In the genomic region with DNA sequence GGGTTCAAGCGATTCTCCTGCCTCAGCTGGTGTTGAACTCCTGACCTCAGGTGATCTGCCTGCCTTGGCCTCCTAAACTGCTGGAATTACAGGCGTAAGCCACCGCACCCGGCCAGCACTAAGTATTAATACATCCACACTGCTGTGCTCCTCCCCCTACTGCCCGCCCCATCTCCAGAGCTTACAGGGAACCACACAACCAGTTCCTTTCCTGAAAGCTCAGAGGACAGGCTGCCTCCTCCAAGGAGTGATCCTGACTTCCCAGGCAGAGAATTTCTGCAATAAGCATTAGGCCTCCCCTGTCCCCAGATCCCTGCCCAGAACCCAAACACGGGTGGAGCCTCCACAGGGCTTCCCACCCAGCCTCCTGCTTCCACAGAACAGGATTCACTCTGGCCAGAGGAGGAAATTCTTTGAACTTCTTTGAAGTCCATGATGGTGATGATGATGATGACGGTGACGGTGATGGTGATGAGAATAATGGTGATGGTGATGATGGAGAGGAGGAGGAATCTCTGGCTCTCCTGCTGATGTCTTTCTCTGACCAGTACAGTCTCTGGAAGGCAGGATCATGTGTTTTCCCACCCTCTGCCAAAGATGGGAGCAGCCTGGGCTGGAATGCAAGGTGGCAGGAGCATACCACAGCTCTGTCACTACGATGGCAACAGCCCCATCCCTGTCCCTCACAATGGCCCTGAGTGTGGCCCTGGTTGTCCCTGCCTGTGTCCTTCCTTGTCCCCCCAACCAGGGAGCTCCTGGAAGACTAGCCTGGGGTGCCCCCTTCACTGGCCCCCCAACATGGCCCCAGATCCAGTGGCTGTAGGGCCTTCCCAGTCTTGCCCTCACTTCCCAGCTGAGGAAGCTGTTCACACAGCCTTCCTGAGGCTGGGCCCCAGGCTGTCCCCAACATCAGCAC, we compare ENCODE assay signal across 19 cellular contexts. TPM values are rescaled to one million over a fixed set of nuclear protein-coding genes. Genes with fewer than 3 reads are reported as not detected.
A peak's percentile ranks its signal among the peaks of the same experiment; 100 is the strongest.
DNase-seq lines count a peak whose midpoint lies in the region; ATAC-seq and TF ChIP-seq lines count a peak whose summit lies in the region.
"Had no signal": no experiment of that assay in that cellular context is flagged by ENCODE, and none has a peak within 500 bp of the region (broad histone marks: within the 10 kb centered on the region; RNA-seq: fewer than 3 reads in every experiment).

No MANE protein-coding gene starts in this region.

- peaks cover 3 to 27% of the 10 kb centered on the region in 2 experiments for H3K36me3 ChIP-seq in mesenchymal stem cell (ENCODE audit: control insufficient read depth in 1 of 2, insufficient read depth in 2 of 2, low read depth in 1 of 2, low read length in 2 of 2)
- no peaks in the 10 kb centered on the region for H3K36me3 ChIP-seq in thyroid gland
- H3K36me3 ChIP-seq in prostate gland: no peaks in the 10 kb centered on the region
- H3K36me3 ChIP-seq: ovary had no signal

- no peak for ATAC-seq in stimulated activated naive B cell treated with anti-CD40 and anti-IgM and Interleukin-4, amounts not matched to agents 10 μg/mL and 1 μg/mL and 100 μg/mL, for 72 hours (replicated peaks)

- no peak overlapping the region for H2BK120ac ChIP-seq in mesenchymal stem cell (ENCODE audit: low read depth, low read length)

- H3K36me3 Mint-ChIP-seq in activated CD4-positive, alpha-beta T cell treated with anti-CD3 and anti-CD28 coated beads, Interleukin-2, amount 10 ng/mL, durations not matched to agents 24 days and 14 days (ENCODE audit: low read depth): no peaks in the 10 kb centered on the region
- peaks cover 11 to 21% of the 10 kb centered on the region in 2 donors for H3K36me3 Mint-ChIP-seq in stimulated activated naive B cell treated with anti-CD40 and anti-IgM and Interleukin-4, amounts not matched to agents 10 μg/mL and 1 μg/mL and 100 μg/mL, for 72 hours

- H3K27ac ChIP-seq in mesenchymal stem cell (ENCODE audit: low read length, poor library complexity, severe bottlenecking) (no peak overlapping the region), thyroid gland (no peak overlapping the region), prostate gland (no peak overlapping the region)
- H3K27ac ChIP-seq: BLaER1 treated with 17β-estradiol and CSF1 and Interleukin-3, amounts not matched to agents 10 nM and 100 nM; ovary; Peyer's patch; skin epidermis had no signal

- H3K9me3 ChIP-seq in mesenchymal stem cell (ENCODE audit: control insufficient read depth, low read length) (no peaks in the 10 kb centered on the region), thyroid gland (no peaks in the 10 kb centered on the region), prostate gland (no peaks in the 10 kb centered on the region)
- H3K9me3 ChIP-seq: BLaER1 treated with 17β-estradiol and CSF1 and Interleukin-3, amounts not matched to agents 10 nM and 100 nM; ovary; Peyer's patch had no signal

- no peak overlapping the region for H2AFZ ChIP-seq in mesenchymal stem cell (ENCODE audit: low read depth, low read length)

- H2BK5ac ChIP-seq in mesenchymal stem cell (ENCODE audit: low read depth, low read length, poor library complexity, severe bottlenecking): no peak overlapping the region

- H2BK12ac ChIP-seq in mesenchymal stem cell (ENCODE audit: low read length in 2 of 2): no peak overlapping the region

- H3K9ac ChIP-seq in mesenchymal stem cell (ENCODE audit: low read length): no peak overlapping the region

- no peak for TF ChIP-seq CTCF in thyroid gland (IDR thresholded peaks at IDR 0.05)
- TF ChIP-seq CTCF in prostate gland (IDR thresholded peaks at IDR 0.05): no peak

- H2AK5ac ChIP-seq in mesenchymal stem cell (ENCODE audit: low read length, severe bottlenecking): no peak overlapping the region

- H3K4me1 ChIP-seq in mesenchymal stem cell (ENCODE audit: control insufficient read depth, insufficient read depth, low read depth, low read length) (peaks cover 1% of the 10 kb centered on the region), thyroid gland (peaks cover 5 to 7% of the 10 kb centered on the region in 2 donors), prostate gland (replicated peaks) (no peaks in the 10 kb centered on the region)
- H3K4me1 ChIP-seq: Peyer's patch had no signal

- no peaks in the 10 kb centered on the region for H3K27me3 Mint-ChIP-seq in activated CD4-positive, alpha-beta T cell treated with anti-CD3 and anti-CD28 coated beads, Interleukin-2, amount 10 ng/mL, durations not matched to agents 24 days and 14 days
- peaks cover 0 to 5% of the 10 kb centered on the region in 2 donors for H3K27me3 Mint-ChIP-seq in stimulated activated naive B cell treated with anti-CD40 and anti-IgM and Interleukin-4, amounts not matched to agents 10 μg/mL and 1 μg/mL and 100 μg/mL, for 72 hours

- H3K9me3 Mint-ChIP-seq in activated CD4-positive, alpha-beta T cell treated with anti-CD3 and anti-CD28 coated beads, Interleukin-2, amount 10 ng/mL, durations not matched to agents 24 days and 14 days: no peaks in the 10 kb centered on the region
- H3K9me3 Mint-ChIP-seq in stimulated activated naive B cell treated with anti-CD40 and anti-IgM and Interleukin-4, amounts not matched to agents 10 μg/mL and 1 μg/mL and 100 μg/mL, for 72 hours: no peaks in the 10 kb centered on the region

- H3K27ac Mint-ChIP-seq in activated CD4-positive, alpha-beta T cell treated with anti-CD3 and anti-CD28 coated beads, Interleukin-2, amount 10 ng/mL, durations not matched to agents 24 days and 14 days: no peak overlapping the region
- peak overlapping the region; percentile 88 for H3K27ac Mint-ChIP-seq in stimulated activated naive B cell treated with anti-CD40 and anti-IgM and Interleukin-4, amounts not matched to agents 10 μg/mL and 1 μg/mL and 100 μg/mL, for 72 hours

- DNase-seq in activated CD4-positive, alpha-beta T cell treated with anti-CD3 and anti-CD28 coated beads, Interleukin-2, amount 10 ng/mL, durations not matched to agents 24 days and 14 days: peak; percentile 46
- DNase-seq in activated CD4-positive, alpha-beta T cell treated with anti-CD3 and anti-CD28 coated beads for 1 hour: no peak
- DNase-seq in activated CD8-positive, alpha-beta memory T cell treated with anti-CD3 and anti-CD28 coated beads, Interleukin-2, amount 50 U/mL, for 48 hours: peak; percentile 40
- no peak for DNase-seq in mesenchymal stem cell
- DNase-seq in stimulated activated naive B cell treated with anti-CD40 and anti-IgM and Interleukin-4, amounts not matched to agents 10 μg/mL and 1 μg/mL and 100 μg/mL, for 72 hours: no peak
- no peak for DNase-seq in thyroid gland
- no peak for DNase-seq in HuH-7 (ENCODE audit: low spot score)
- DNase-seq in prostate gland (ENCODE audit: low spot score): no peak
- DNase-seq: aorta; GDM1; GOT3; Karpas-422; NCI-H1092 treated with DMSO at 0.1 percent for 48 hours; NCI-H748 treated with DMSO at 0.1 percent for 48 hours; stimulated activated CD4-positive, alpha-beta T cell treated with anti-CD3 and anti-CD28 coated beads, Interleukin-4, amount 100 ng/mL, for 4 hours had no signal

- no peak overlapping the region for H3K18ac ChIP-seq in mesenchymal stem cell (ENCODE audit: low read depth in 1 of 2, low read length in 2 of 2)

- intact Hi-C loops in activated CD4-positive, alpha-beta T cell treated with anti-CD3 and anti-CD28 coated beads, Interleukin-2, amount 10 ng/mL, durations not matched to agents 24 days and 14 days (cut with micrococcal nuclease): loop anchor here (5.0 to 10.0 kb wide), 2 partner anchors 76 to 298 kb away; a partner anchor contains a TSS
- intact Hi-C loops in thyroid gland (cut with DNase I): loop anchor here (5.0 kb wide), 2 partner anchors 222 to 238 kb away; a partner anchor contains a TSS
- intact Hi-C loops in prostate gland (cut with DNase I): loop anchor here (5.0 kb wide), 2 partner anchors 88 to 298 kb away; no protein-coding TSS in a partner anchor

- 98% methylated on average over 8 of the region's 9 CpGs for WGBS in mesenchymal stem cell
- WGBS in thyroid gland, 2 donors: 84 to 90% methylated on average over 9 of the region's 9 CpGs
- WGBS in prostate gland: 88% methylated on average over 9 of the region's 9 CpGs

- H3K79me1 ChIP-seq in mesenchymal stem cell (replicated peaks; ENCODE audit: low read length, poor library complexity, severe bottlenecking): peaks cover 6% of the 10 kb centered on the region

- H3K4ac ChIP-seq in mesenchymal stem cell (ENCODE audit: low read depth in 1 of 2, low read length in 2 of 2): no peak overlapping the region

- no peak overlapping the region for H3K4me3 Mint-ChIP-seq in activated CD4-positive, alpha-beta T cell treated with anti-CD3 and anti-CD28 coated beads, Interleukin-2, amount 10 ng/mL, durations not matched to agents 24 days and 14 days
- peak overlapping the region in 1 of 2 donors; percentile 19 for H3K4me3 Mint-ChIP-seq in stimulated activated naive B cell treated with anti-CD40 and anti-IgM and Interleukin-4, amounts not matched to agents 10 μg/mL and 1 μg/mL and 100 μg/mL, for 72 hours

- H4K8ac ChIP-seq in mesenchymal stem cell (ENCODE audit: low read length): no peak overlapping the region

- H3K4me2 ChIP-seq in mesenchymal stem cell (ENCODE audit: low read length, poor library complexity, severe bottlenecking): no peak overlapping the region

- no peak overlapping the region for H3K23ac ChIP-seq in mesenchymal stem cell (ENCODE audit: low read length in 2 of 2)

- H3K27me3 ChIP-seq in mesenchymal stem cell (ENCODE audit: control insufficient read depth in 1 of 2, insufficient read depth in 1 of 2, low read length in 2 of 2): peaks cover 0 to 10% of the 10 kb centered on the region in 2 experiments
- no peaks in the 10 kb centered on the region for H3K27me3 ChIP-seq in thyroid gland
- no peaks in the 10 kb centered on the region for H3K27me3 ChIP-seq in prostate gland (replicated peaks; ENCODE audit: insufficient read depth)
- H3K27me3 ChIP-seq: ovary, Peyer's patch had no signal

- no peak overlapping the region for H3K4me3 ChIP-seq in mesenchymal stem cell (ENCODE audit: insufficient read depth in 1 of 2, low read depth in 1 of 2, low read length in 2 of 2)
- H3K4me3 ChIP-seq in thyroid gland (replicated peaks in 1 of 3): no peak overlapping the region
- H3K4me3 ChIP-seq in prostate gland: no peak overlapping the region
- H3K4me3 ChIP-seq: BLaER1 treated with 17β-estradiol and CSF1 and Interleukin-3, amounts not matched to agents 10 nM and 100 nM; ovary; Peyer's patch; skin epidermis had no signal

- no peaks in the 10 kb centered on the region for H3K4me1 Mint-ChIP-seq in activated CD4-positive, alpha-beta T cell treated with anti-CD3 and anti-CD28 coated beads, Interleukin-2, amount 10 ng/mL, durations not matched to agents 24 days and 14 days
- H3K4me1 Mint-ChIP-seq in stimulated activated naive B cell treated with anti-CD40 and anti-IgM and Interleukin-4, amounts not matched to agents 10 μg/mL and 1 μg/mL and 100 μg/mL, for 72 hours: peaks cover 18 to 44% of the 10 kb centered on the region in 2 donors

- no peak overlapping the region for H4K91ac ChIP-seq in mesenchymal stem cell (ENCODE audit: low read length)

- peak overlapping the region; percentile 33 for H2BK15ac ChIP-seq in mesenchymal stem cell (ENCODE audit: low read depth, poor library complexity, severe bottlenecking)

- TF ChIP-seq POLR2A in thyroid gland (IDR thresholded peaks at IDR 0.05) (no peak), prostate gland (IDR thresholded peaks at IDR 0.05) (no peak)

- no peak overlapping the region for H3K14ac ChIP-seq in mesenchymal stem cell (ENCODE audit: low read length in 2 of 2)

RNA-seq across cellular contexts. Expression of a gene that starts 33.5 kb away (rescaled TPM):
- total RNA-seq in activated CD4-positive, alpha-beta T cell treated with anti-CD3 and anti-CD28 coated beads, Interleukin-2, amount 10 ng/mL, durations not matched to agents 24 days and 14 days: 157 and 159 TPM in 2 replicates
- polyA plus RNA-seq in mesenchymal stem cell (2013, experiment 1 of 2): 175 TPM
- polyA plus RNA-seq in mesenchymal stem cell (2013, experiment 2 of 2): 170 TPM
- total RNA-seq in thyroid gland (10 to 100 TPM; 53.2 to 98.4 (median 69.5) TPM), prostate gland (100 to 1,000 TPM in 1 of 2 donors, 10 to 100 TPM in 1; 82.8 to 190 TPM)

Comparison
In these comparisons a context has a peak if more than half of its experiments do, and no peak if none do; other contexts are left out.
1. DNase-seq: peak in activated CD4-positive, alpha-beta T cell treated with anti-CD3 and anti-CD28 coated beads, Interleukin-2, amount 10 ng/mL, durations not matched to agents 24 days and 14 days (single experiment) and activated CD8-positive, alpha-beta memory T cell treated with anti-CD3 and anti-CD28 coated beads, Interleukin-2, amount 50 U/mL, for 48 hours (single experiment); none in activated CD4-positive, alpha-beta T cell treated with anti-CD3 and anti-CD28 coated beads for 1 hour (single experiment), mesenchymal stem cell (single experiment), stimulated activated naive B cell treated with anti-CD40 and anti-IgM and Interleukin-4, amounts not matched to agents 10 μg/mL and 1 μg/mL and 100 μg/mL, for 72 hours (single experiment), thyroid gland (0 of 2), HuH-7 (single experiment) and prostate gland (single experiment).